ENCODE assay signal across 10 cellular contexts in genomic region chr15:76342382-76343201, GRCh38. TPM values are rescaled to one million over a fixed set of nuclear protein-coding genes. Genes with fewer than 3 reads are reported as not detected.
DNase-seq lines count a peak whose midpoint lies in the region; ATAC-seq and TF ChIP-seq lines count a peak whose summit lies in the region.
"Had no signal": no experiment of that assay in that cellular context is flagged by ENCODE, and none has a peak within 500 bp of the region (broad histone marks: within the 10 kb centered on the region; RNA-seq: fewer than 3 reads in every experiment).

No MANE protein-coding gene starts in this region.

- peaks cover 79% of the 10 kb centered on the region for H3K27me3 Mint-ChIP-seq in activated CD8-positive, alpha-beta memory T cell treated with anti-CD3 and anti-CD28 coated beads, Interleukin-2, amount 10 ng/mL, durations not matched to agents 7 days and 5 days
- peaks cover 76% of the 10 kb centered on the region for H3K27me3 Mint-ChIP-seq in T-helper 2 cell treated with Interferon-gamma antibody and Interleukin-4, amounts not matched to agents 5 μg/mL and 100 μg/mL, for 36 hours (ENCODE audit: low read depth)
- peaks cover 57 to 78% of the 10 kb centered on the region in 2 donors for H3K27me3 Mint-ChIP-seq in stimulated activated naive B cell treated with anti-CD40 and anti-IgM and Interleukin-4, amounts not matched to agents 10 μg/mL and 1 μg/mL and 100 μg/mL, for 72 hours

- peaks cover 22% of the 10 kb centered on the region for H3K36me3 Mint-ChIP-seq in activated CD8-positive, alpha-beta memory T cell treated with anti-CD3 and anti-CD28 coated beads, Interleukin-2, amount 10 ng/mL, durations not matched to agents 7 days and 5 days
- H3K36me3 Mint-ChIP-seq in T-helper 2 cell treated with Interferon-gamma antibody and Interleukin-4, amounts not matched to agents 5 μg/mL and 100 μg/mL, for 36 hours (ENCODE audit: low read depth), result peaks cover 11% of the 10 kb centered on the region
- peaks cover 2 to 4% of the 10 kb centered on the region in 2 donors for H3K36me3 Mint-ChIP-seq in stimulated activated naive B cell treated with anti-CD40 and anti-IgM and Interleukin-4, amounts not matched to agents 10 μg/mL and 1 μg/mL and 100 μg/mL, for 72 hours

- peaks cover 47% of the 10 kb centered on the region for H3K4me1 Mint-ChIP-seq in activated CD8-positive, alpha-beta memory T cell treated with anti-CD3 and anti-CD28 coated beads, Interleukin-2, amount 10 ng/mL, durations not matched to agents 7 days and 5 days
- H3K4me1 Mint-ChIP-seq in T-helper 2 cell treated with Interferon-gamma antibody and Interleukin-4, amounts not matched to agents 5 μg/mL and 100 μg/mL, for 36 hours (ENCODE audit: low read depth), result peaks cover 23% of the 10 kb centered on the region
- peaks cover 37 to 66% of the 10 kb centered on the region in 2 donors for H3K4me1 Mint-ChIP-seq in stimulated activated naive B cell treated with anti-CD40 and anti-IgM and Interleukin-4, amounts not matched to agents 10 μg/mL and 1 μg/mL and 100 μg/mL, for 72 hours

- no peak overlapping the region for H3K4me3 Mint-ChIP-seq in activated CD8-positive, alpha-beta memory T cell treated with anti-CD3 and anti-CD28 coated beads, Interleukin-2, amount 10 ng/mL, durations not matched to agents 7 days and 5 days
- H3K4me3 Mint-ChIP-seq in T-helper 2 cell treated with Interferon-gamma antibody and Interleukin-4, amounts not matched to agents 5 μg/mL and 100 μg/mL, for 36 hours, result peak overlapping the region; percentile 46
- peak overlapping the region; percentile 81 to 94 for H3K4me3 Mint-ChIP-seq in stimulated activated naive B cell treated with anti-CD40 and anti-IgM and Interleukin-4, amounts not matched to agents 10 μg/mL and 1 μg/mL and 100 μg/mL, for 72 hours

- ATAC-seq in activated CD8-positive, alpha-beta memory T cell treated with anti-CD3 and anti-CD28 coated beads, Interleukin-2, amount 10 ng/mL, durations not matched to agents 7 days and 5 days, result no peak
- no peak for ATAC-seq in stimulated activated naive B cell treated with anti-CD40 and anti-IgM and Interleukin-4, amounts not matched to agents 10 μg/mL and 1 μg/mL and 100 μg/mL, for 72 hours (replicated peaks)

- no peak for TF ChIP-seq CTCF in RWPE1 (conservative IDR thresholded peaks at IDR 0.05; ENCODE audit: low read depth)

- DNase-seq in activated CD8-positive, alpha-beta memory T cell treated with anti-CD3 and anti-CD28 coated beads for 24 hours, result peak; percentile 67
- DNase-seq in activated CD8-positive, alpha-beta memory T cell treated with anti-CD3 and anti-CD28 coated beads, Interleukin-2, amount 10 ng/mL, durations not matched to agents 7 days and 5 days, result no peak
- no peak for DNase-seq in T-helper 2 cell treated with Interferon-gamma antibody and Interleukin-4, amounts not matched to agents 5 μg/mL and 100 μg/mL, for 36 hours (ENCODE audit: low spot score)
- DNase-seq in iPS-NIHi7 (ENCODE audit: extremely low spot score) (peak; percentile 76), cerebellar nuclear complex (lab: John Stamatoyannopoulos, UW) (no peak), RWPE1 (ENCODE audit: low spot score) (no peak), NCI-H446 (lab: John Stamatoyannopoulos, UW) (no peak)
- DNase-seq in stimulated activated naive B cell treated with anti-CD40 and anti-IgM and Interleukin-4, amounts not matched to agents 10 μg/mL and 1 μg/mL and 100 μg/mL, for 72 hours, result no peak
- DNase-seq: NCI-H1694, Right ventricle myocardium superior had no signal

- H3K9me3 Mint-ChIP-seq in activated CD8-positive, alpha-beta memory T cell treated with anti-CD3 and anti-CD28 coated beads, Interleukin-2, amount 10 ng/mL, durations not matched to agents 7 days and 5 days (ENCODE audit: low read depth), result no peaks in the 10 kb centered on the region
- no peaks in the 10 kb centered on the region for H3K9me3 Mint-ChIP-seq in T-helper 2 cell treated with Interferon-gamma antibody and Interleukin-4, amounts not matched to agents 5 μg/mL and 100 μg/mL, for 36 hours
- H3K9me3 Mint-ChIP-seq in stimulated activated naive B cell treated with anti-CD40 and anti-IgM and Interleukin-4, amounts not matched to agents 10 μg/mL and 1 μg/mL and 100 μg/mL, for 72 hours, result no peaks in the 10 kb centered on the region

- no peak overlapping the region for H3K27ac Mint-ChIP-seq in activated CD8-positive, alpha-beta memory T cell treated with anti-CD3 and anti-CD28 coated beads, Interleukin-2, amount 10 ng/mL, durations not matched to agents 7 days and 5 days
- H3K27ac Mint-ChIP-seq in T-helper 2 cell treated with Interferon-gamma antibody and Interleukin-4, amounts not matched to agents 5 μg/mL and 100 μg/mL, for 36 hours, result no peak overlapping the region
- H3K27ac Mint-ChIP-seq in stimulated activated naive B cell treated with anti-CD40 and anti-IgM and Interleukin-4, amounts not matched to agents 10 μg/mL and 1 μg/mL and 100 μg/mL, for 72 hours, result no peak overlapping the region

- CTCF ChIA-PET in activated CD8-positive, alpha-beta memory T cell treated with anti-CD3 and anti-CD28 coated beads, Interleukin-2, amount 10 ng/mL, durations not matched to agents 7 days and 5 days (lab: Charles Lee), result no interaction called here
- CTCF ChIA-PET in RWPE1 (lab: Yijun Ruan, JAX), result no interaction called here

- no peak overlapping the region for H3K27ac ChIP-seq in RWPE1

- POLR2A ChIA-PET in RWPE1 (lab: Yijun Ruan, JAX; ENCODE audit: low non-redundant PET), result no interaction called here

RNA-seq across cellular contexts. Expression of gene ISL2, which starts 6.0 kb away (rescaled TPM):
- 1 to 10 TPM; 2.4 to 3.2 TPM for total RNA-seq in activated CD8-positive, alpha-beta memory T cell treated with anti-CD3 and anti-CD28 coated beads, Interleukin-2, amount 10 ng/mL, durations not matched to agents 7 days and 5 days
- total RNA-seq: Right ventricle myocardium superior had no signal

RNA-seq across cellular contexts. Expression of gene ETFA, which starts 31.3 kb away (rescaled TPM):
- total RNA-seq in activated CD8-positive, alpha-beta memory T cell treated with anti-CD3 and anti-CD28 coated beads, Interleukin-2, amount 10 ng/mL, durations not matched to agents 7 days and 5 days, result 100 to 1,000 TPM; 119 to 142 TPM

Comparison
In these comparisons a context has a peak if more than half of its experiments do, and no peak if none do; other contexts are left out.
1. DNase-seq: peak in activated CD8-positive, alpha-beta memory T cell treated with anti-CD3 and anti-CD28 coated beads for 24 hours (single experiment) and iPS-NIHi7 (single experiment); none in activated CD8-positive, alpha-beta memory T cell treated with anti-CD3 and anti-CD28 coated beads, Interleukin-2, amount 10 ng/mL, durations not matched to agents 7 days and 5 days (single experiment), T-helper 2 cell treated with Interferon-gamma antibody and Interleukin-4, amounts not matched to agents 5 μg/mL and 100 μg/mL, for 36 hours (single experiment), stimulated activated naive B cell treated with anti-CD40 and anti-IgM and Interleukin-4, amounts not matched to agents 10 μg/mL and 1 μg/mL and 100 μg/mL, for 72 hours (single experiment), cerebellar nuclear complex (0 of 2), RWPE1 (single experiment) and NCI-H446 (0 of 2).